29 cellular contexts compared by ENCODE assay signal in the genomic region with DNA sequence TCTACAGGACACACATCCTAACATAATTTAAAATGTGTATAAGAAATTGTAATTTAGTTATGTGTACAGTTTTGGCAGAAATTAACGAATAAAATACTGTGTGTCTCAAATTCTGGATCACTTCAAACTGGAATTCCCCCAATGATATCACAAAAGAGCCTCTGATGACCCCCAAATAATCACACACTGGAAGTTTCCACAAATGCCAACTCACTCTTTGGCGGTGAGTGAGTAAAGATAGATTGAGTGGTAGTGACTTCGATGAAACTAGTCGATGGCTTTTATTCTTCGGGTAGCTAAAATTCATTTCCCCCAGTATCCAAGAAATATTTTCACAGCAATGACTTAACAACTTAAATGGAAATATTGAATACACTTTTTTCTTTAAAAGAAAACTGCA. TPM values are rescaled to one million over a fixed set of nuclear protein-coding genes. Genes with fewer than 3 reads are reported as not detected.
DNase-seq lines count a peak whose midpoint lies in the region; ATAC-seq and TF ChIP-seq lines count a peak whose summit lies in the region.
"Had no signal": no experiment of that assay in that cellular context is flagged by ENCODE, and none has a peak within 500 bp of the region (broad histone marks: within the 10 kb centered on the region; RNA-seq: fewer than 3 reads in every experiment).

No MANE protein-coding gene starts in this region.

- intact Hi-C loops in heart left ventricle (cut with DNase I), result loop anchor here in 7 of 10 donors (2.0 to 10.0 kb wide), 8 partner anchors 33 to 110 kb away; no protein-coding TSS in a partner anchor
- intact Hi-C loops in left cardiac atrium (cut with DNase I), result loop anchor here (10.0 kb wide), 1 partner anchor 50 kb away; no protein-coding TSS in a partner anchor
- intact Hi-C loops in transverse colon (cut with DNase I; ENCODE audit: low total_unique reads), result no loop called here

- peaks cover 5 to 77% (median 27%) of the 10 kb centered on the region in 12 donors for H3K4me1 ChIP-seq in heart left ventricle
- peaks cover 0 to 37% of the 10 kb centered on the region in 2 donors for H3K4me1 ChIP-seq in muscle layer of duodenum (ENCODE audit: control insufficient read depth in 1 of 2, insufficient read depth in 2 of 2, low read length in 2 of 2)
- peaks cover 7 to 23% (median 12%) of the 10 kb centered on the region in 4 donors for H3K4me1 ChIP-seq in transverse colon
- H3K4me1 ChIP-seq: BE2C had no signal

- H3K27me3 ChIP-seq in heart left ventricle (no peaks in the 10 kb centered on the region), muscle layer of duodenum (ENCODE audit: low read depth, low read length) (no peaks in the 10 kb centered on the region), transverse colon (no peaks in the 10 kb centered on the region)
- H3K27me3 ChIP-seq: BE2C, cardiac muscle cell had no signal

- DNase-seq in heart left ventricle (no peak), left cardiac atrium (no peak), caudate nucleus (lab: John Stamatoyannopoulos, UW) (no peak), transverse colon (no peak)
- DNase-seq: 8988T; activated CD4-positive, alpha-beta memory T cell treated with anti-CD3 and anti-CD28 coated beads for 36 hours; activated gamma-delta T cell treated with Interleukin-2 at 50 U/mL for 16 hours; amniotic stem cell; BE2C; Calu3; effector CD8-positive, alpha-beta T cell; head of caudate nucleus; KG1; NCI-H1092; NCI-H1930; NCI-H226; occipital lobe; stimulated activated CD4-positive, alpha-beta T cell treated with anti-CD3 and anti-CD28 coated beads, Interleukin-4, amount 100 ng/mL, for 1 hour; stimulated activated naive CD8-positive, alpha-beta T cell treated with anti-CD3 and anti-CD28 coated beads, Interleukin-15, Interleukin-2, amounts not matched to agents 100 U/mL and 50 U/mL, for 24 hours; T-helper 2 cell; WERI-Rb-1 had no signal

- H3K36me3 ChIP-seq in heart left ventricle (no peaks in the 10 kb centered on the region), muscle layer of duodenum (ENCODE audit: control insufficient read depth in 1 of 2, insufficient read depth in 2 of 2, low read length in 2 of 2) (no peaks in the 10 kb centered on the region), transverse colon (no peaks in the 10 kb centered on the region)
- H3K36me3 ChIP-seq: BE2C, cardiac muscle cell, WERI-Rb-1 had no signal

- H3K27ac ChIP-seq in heart left ventricle, result peak overlapping the region; percentile 43 to 84 (median 72)
- peak overlapping the region; percentile 29 for H3K27ac ChIP-seq in caudate nucleus (ENCODE audit: low read depth, low read length)
- peak overlapping the region; percentile 45 for H3K27ac ChIP-seq in muscle layer of duodenum (ENCODE audit: low read length)
- H3K27ac ChIP-seq in transverse colon, result peak overlapping the region in 3 of 4 donors; percentile 9 to 27 (median 25)
- H3K27ac ChIP-seq: cardiac muscle cell, WERI-Rb-1 had no signal

- ATAC-seq in heart left ventricle, result no peak
- no peak for ATAC-seq in left cardiac atrium
- no peak for ATAC-seq in HG03439 (IDR thresholded peaks at IDR 0.05; ENCODE audit: unreplicated experiment)
- no peak for ATAC-seq in HG03039 (IDR thresholded peaks at IDR 0.05; ENCODE audit: unreplicated experiment)
- ATAC-seq in GM19035 (IDR thresholded peaks at IDR 0.05; ENCODE audit: unreplicated experiment), result no peak
- ATAC-seq: Panc1; stimulated activated naive CD8-positive, alpha-beta T cell treated with anti-CD3 and anti-CD28 coated beads, Interleukin-15, Interleukin-2, amounts not matched to agents 100 U/mL and 50 U/mL, for 24 hours had no signal

- no peaks in the 10 kb centered on the region for H3K9me3 ChIP-seq in heart left ventricle
- H3K9me3 ChIP-seq in muscle layer of duodenum (ENCODE audit: control insufficient read depth in 1 of 2, low read length in 2 of 2), result no peaks in the 10 kb centered on the region
- H3K9me3 ChIP-seq in transverse colon, result no peaks in the 10 kb centered on the region
- H3K9me3 ChIP-seq: BE2C had no signal

- 45 to 64% (median 51%) methylated on average over 5 of the region's 5 CpGs for WGBS in heart left ventricle, 4 donors
- 77 to 90% methylated on average over 5 of the region's 5 CpGs for WGBS in transverse colon (ENCODE audit: low coverage in 1 of 2), 2 donors

- TF ChIP-seq CTCF in heart left ventricle (IDR thresholded peaks at IDR 0.05), result no peak
- no peak for TF ChIP-seq CTCF in transverse colon (IDR thresholded peaks at IDR 0.05)

- peak overlapping the region in 11 of 12 donors; percentile 21 to 58 (median 44) for H3K4me3 ChIP-seq in heart left ventricle
- peak overlapping the region in 1 of 2 donors; percentile 26 for H3K4me3 ChIP-seq in muscle layer of duodenum (ENCODE audit: low read depth in 1 of 2, low read length in 2 of 2)
- H3K4me3 ChIP-seq in transverse colon, result no peak overlapping the region
- H3K4me3 ChIP-seq: cardiac muscle cell, lung had no signal

- in situ Hi-C loops in transverse colon (cut with MboI; ENCODE audit: low pct_ligation_motif_present in 1 of 4, low pct_unique_long_range_greater_than_20kb in 1 of 4, low sequenced_read_pairs in 3 of 4), result no loop called here

- no peak for TF ChIP-seq EP300 in transverse colon (IDR thresholded peaks at IDR 0.05; ENCODE audit: low read depth)

- no peak for TF ChIP-seq POLR2A in heart left ventricle (IDR thresholded peaks at IDR 0.05)
- no peak for TF ChIP-seq POLR2A in transverse colon (IDR thresholded peaks at IDR 0.05)

RNA-seq across cellular contexts. Expression of a gene that starts 2.2 kb away (rescaled TPM):
- 10 to 100 TPM in 2 of 9 donors, 1 to 10 TPM in 7; 3.9 to 18.5 (median 6.1) TPM for total RNA-seq in heart left ventricle
- polyA plus RNA-seq in heart left ventricle, result 1 to 10 TPM; 2.1 to 4.4 TPM
- total RNA-seq in left cardiac atrium, result 1 to 10 TPM; 7.0 to 9.1 TPM
- 1 to 10 TPM in 1 of 4 donors, under 1 TPM in 3; 0.40 to 1.4 (median 0.72) TPM for total RNA-seq in transverse colon
- total RNA-seq: activated CD4-positive, alpha-beta memory T cell treated with anti-CD3 and anti-CD28 coated beads for 36 hours; Calu3; cardiac muscle cell; fibroblast of lung had no signal
- polyA plus RNA-seq: cardiac muscle cell, fibroblast of lung had no signal

Comparison
In these comparisons a context has a peak if more than half of its experiments do, and no peak if none do; other contexts are left out.
1. H3K4me3 ChIP-seq: peak in heart left ventricle (11 of 12); none in transverse colon (0 of 4).
2. Peak in every context shown above with its lines, with median percentiles within 50 percentile points of each other: H3K27ac ChIP-seq.